ENCODE assay signal across 16 cellular contexts in the genomic region with DNA sequence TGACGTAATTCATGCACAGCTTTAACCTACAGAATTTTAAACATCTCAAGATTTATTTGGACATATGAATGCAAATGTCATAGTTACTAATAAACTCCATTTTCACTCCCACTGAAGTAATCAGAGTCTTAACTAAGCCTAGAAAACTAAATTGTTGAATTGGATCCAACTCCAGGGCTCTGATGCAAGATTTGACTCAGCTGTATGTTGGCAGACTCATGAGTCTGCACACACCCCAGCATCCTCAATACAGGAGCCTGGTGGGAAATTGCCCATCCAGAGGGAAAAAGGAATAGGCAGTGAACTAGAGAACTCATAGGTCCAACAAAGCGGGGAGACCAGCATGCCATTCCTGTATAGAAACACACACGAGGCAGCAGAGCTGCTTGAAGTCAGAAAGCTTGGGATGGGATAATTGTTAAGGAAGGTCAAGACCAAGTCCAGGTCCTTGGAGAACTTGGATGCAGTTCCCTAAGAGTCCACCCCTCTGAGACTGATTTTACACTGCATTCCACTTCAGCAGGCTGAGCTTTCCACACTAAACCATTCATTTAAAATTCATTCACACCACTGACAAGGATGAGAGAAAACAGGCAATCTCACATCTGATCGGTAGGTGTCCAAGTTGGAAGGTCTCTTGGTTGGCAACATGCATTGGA. TPM values are rescaled to one million over a fixed set of nuclear protein-coding genes. Genes with fewer than 3 reads are reported as not detected.
DNase-seq lines count a peak whose midpoint lies in the region; ATAC-seq, FAIRE-seq and TF ChIP-seq lines count a peak whose summit lies in the region.
"Had no signal": no experiment of that assay in that cellular context is flagged by ENCODE, and none has a peak within 500 bp of the region (broad histone marks: within the 10 kb centered on the region; RNA-seq: fewer than 3 reads in every experiment).

No MANE protein-coding gene starts in this region.

- H3K4me1 ChIP-seq in GM23248 (ENCODE audit: insufficient read depth) = peaks cover 15% of the 10 kb centered on the region
- peaks cover 0 to 6% of the 10 kb centered on the region in 2 donors for H3K4me1 ChIP-seq in adrenal gland (replicated peaks in 1 of 2)
- peaks cover 10 to 36% (median 12%) of the 10 kb centered on the region in 3 donors for H3K4me1 ChIP-seq in gastroesophageal sphincter
- H3K4me1 ChIP-seq in gastrocnemius medialis = peaks cover 30 to 55% of the 10 kb centered on the region in 2 donors
- no peaks in the 10 kb centered on the region for H3K4me1 ChIP-seq in pancreas
- H3K4me1 ChIP-seq in neural progenitor cell = peaks cover 19% of the 10 kb centered on the region

- ATAC-seq in gastroesophageal sphincter = peak; percentile 79
- ATAC-seq in gastrocnemius medialis = peak; percentile 86
- no peak for ATAC-seq in GM18505 (IDR thresholded peaks at IDR 0.05; ENCODE audit: unreplicated experiment)
- no peak for ATAC-seq in pancreas
- ATAC-seq: activated CD4-positive, alpha-beta T cell treated with anti-CD3 and anti-CD28 coated beads for 36 hours; mucosa of descending colon had no signal

- H3K4me3 Mint-ChIP-seq in neural progenitor cell = no peak overlapping the region
- H3K4me3 Mint-ChIP-seq: activated CD4-positive, alpha-beta T cell treated with anti-CD3 and anti-CD28 coated beads for 36 hours had no signal

- no peak for TF ChIP-seq CTCF in adrenal gland (IDR thresholded peaks at IDR 0.05)
- no peak for TF ChIP-seq CTCF in gastroesophageal sphincter (IDR thresholded peaks at IDR 0.05)
- no peak for TF ChIP-seq CTCF in gastrocnemius medialis (IDR thresholded peaks at IDR 0.05 in 4 of 5, conservative IDR thresholded peaks at IDR 0.05 in 1 of 5)
- TF ChIP-seq CTCF in pancreas (IDR thresholded peaks at IDR 0.05) = no peak
- TF ChIP-seq CTCF in neural progenitor cell (IDR thresholded peaks at IDR 0.05) = no peak

- H3F3A ChIP-seq in GM23248 (ENCODE audit: insufficient read depth) (peaks cover 34% of the 10 kb centered on the region), neural progenitor cell (ENCODE audit: low read depth) (no peaks in the 10 kb centered on the region)

- H4K20me1 ChIP-seq in GM23248 (ENCODE audit: insufficient read depth) (no peaks in the 10 kb centered on the region), neural progenitor cell (ENCODE audit: low read depth) (peaks cover 3% of the 10 kb centered on the region)

- H3K27me3 ChIP-seq in GM23248 (replicated peaks; ENCODE audit: insufficient read depth) (no peaks in the 10 kb centered on the region), adrenal gland (no peaks in the 10 kb centered on the region), gastroesophageal sphincter (no peaks in the 10 kb centered on the region), gastrocnemius medialis (no peaks in the 10 kb centered on the region), pancreas (no peaks in the 10 kb centered on the region), neural progenitor cell (no peaks in the 10 kb centered on the region)
- H3K27me3 ChIP-seq: tibial artery had no signal

- H3K9me2 ChIP-seq in GM23248 (ENCODE audit: insufficient read depth) = no peaks in the 10 kb centered on the region

- TF ChIP-seq POLR2A in adrenal gland (IDR thresholded peaks at IDR 0.05) (no peak), gastroesophageal sphincter (IDR thresholded peaks at IDR 0.05) (no peak), gastrocnemius medialis (IDR thresholded peaks at IDR 0.05) (no peak), GM18505 (IDR thresholded peaks at IDR 0.05; ENCODE audit: borderline replicate concordance, extremely low read depth, insufficient read depth, insufficient read length) (no peak)

- peaks cover 19% of the 10 kb centered on the region for H3K36me3 Mint-ChIP-seq in neural progenitor cell

- in situ Hi-C loops in GM23248 (cut with MboI) = no loop called here
- in situ Hi-C loops in gastrocnemius medialis (cut with MboI; ENCODE audit: low sequenced_read_pairs in 4 of 4) = no loop called here

- H3K9ac ChIP-seq in GM23248 (no peak overlapping the region), neural progenitor cell (no peak overlapping the region)

- FAIRE-seq in pancreas (lab: Jason Lieb, UNC) = no peak
- FAIRE-seq: endothelial cell of umbilical vein had no signal

- H2AFZ ChIP-seq in GM23248 (no peak overlapping the region), neural progenitor cell (replicated peaks) (no peak overlapping the region)

- H3K4me1 Mint-ChIP-seq in neural progenitor cell = peaks cover 24% of the 10 kb centered on the region
- H3K4me1 Mint-ChIP-seq: activated CD4-positive, alpha-beta T cell treated with anti-CD3 and anti-CD28 coated beads for 36 hours had no signal

- H3K27ac Mint-ChIP-seq in neural progenitor cell = no peak overlapping the region
- H3K27ac Mint-ChIP-seq: activated CD4-positive, alpha-beta T cell treated with anti-CD3 and anti-CD28 coated beads for 36 hours had no signal

- no peaks in the 10 kb centered on the region for H3K27me3 Mint-ChIP-seq in neural progenitor cell (ENCODE audit: insufficient read depth, low read depth)
- H3K27me3 Mint-ChIP-seq: activated CD4-positive, alpha-beta T cell treated with anti-CD3 and anti-CD28 coated beads for 36 hours had no signal

- H3K36me3 ChIP-seq in GM23248 (ENCODE audit: low read depth) = no peaks in the 10 kb centered on the region
- no peaks in the 10 kb centered on the region for H3K36me3 ChIP-seq in adrenal gland (replicated peaks in 1 of 2)
- peaks cover 0 to 15% of the 10 kb centered on the region in 2 donors for H3K36me3 ChIP-seq in gastroesophageal sphincter
- peaks cover 0 to 6% of the 10 kb centered on the region in 2 donors for H3K36me3 ChIP-seq in gastrocnemius medialis
- no peaks in the 10 kb centered on the region for H3K36me3 ChIP-seq in pancreas
- no peaks in the 10 kb centered on the region for H3K36me3 ChIP-seq in neural progenitor cell

- H3K79me2 ChIP-seq in GM23248 (ENCODE audit: insufficient read depth) (peaks cover 40% of the 10 kb centered on the region), neural progenitor cell (ENCODE audit: low read depth) (peaks cover 23% of the 10 kb centered on the region)

- H3K9me3 Mint-ChIP-seq in neural progenitor cell = peaks cover 6% of the 10 kb centered on the region

- H3K4me2 ChIP-seq in GM23248 (ENCODE audit: unreplicated experiment) (peak overlapping the region; percentile 25), neural progenitor cell (no peak overlapping the region)

- H3K27ac ChIP-seq in GM23248 (peak overlapping the region; percentile 33), adrenal gland (no peak overlapping the region), gastroesophageal sphincter (no peak overlapping the region), gastrocnemius medialis (no peak overlapping the region), pancreas (no peak overlapping the region), neural progenitor cell (no peak overlapping the region)

- no peak for TF ChIP-seq EP300 in gastroesophageal sphincter (IDR thresholded peaks at IDR 0.05)

- no peak overlapping the region for H3K4me3 ChIP-seq in GM23248
- H3K4me3 ChIP-seq in adrenal gland = no peak overlapping the region
- no peak overlapping the region for H3K4me3 ChIP-seq in gastroesophageal sphincter
- H3K4me3 ChIP-seq in gastrocnemius medialis = no peak overlapping the region
- no peak overlapping the region for H3K4me3 ChIP-seq in pancreas
- H3K4me3 ChIP-seq in neural progenitor cell = no peak overlapping the region
- H3K4me3 ChIP-seq: mucosa of descending colon, tibial artery had no signal

- 64 to 66% methylated on average over 4 of the region's 4 CpGs for WGBS in GM23248 (ENCODE audit: low coverage in 1 of 2, low lambda C conversion rate in 2 of 2, missing lambda C conversion rate in 2 of 2), 2 experiments
- 78 to 85% (median 82%) methylated on average over 4 of the region's 4 CpGs for WGBS in adrenal gland, 4 donors
- WGBS in gastroesophageal sphincter (ENCODE audit: low coverage in 1 of 2), 2 donors = 51 to 67% methylated on average over 2 to 4 of the region's 4 CpGs
- 60 to 72% methylated on average over 4 of the region's 4 CpGs for WGBS in pancreas, 2 donors

- DNase-seq in GM23248 = peak; percentile 84
- peak in 4 of 7 donors; percentile 24 to 44 (median 28) for DNase-seq in adrenal gland
- peak in 1 of 2 donors; percentile 13 for DNase-seq in gastrocnemius medialis
- DNase-seq in pancreas = no peak
- DNase-seq in MV-4-11 (lab: John Stamatoyannopoulos, UW) = no peak
- no peak for DNase-seq in neural progenitor cell (ENCODE audit: low spot score)
- DNase-seq: activated CD4-positive, alpha-beta T cell treated with anti-CD3 and anti-CD28 coated beads for 36 hours; activated T-cell treated with anti-CD3 and anti-CD28 coated beads, Interleukin-2, amount 50 U/mL, for 48 hours; COR-L47; KBM-7; NCI-H2081 treated with DMSO at 0.1 percent for 48 hours had no signal

- no peaks in the 10 kb centered on the region for H3K9me3 ChIP-seq in GM23248 (ENCODE audit: low read depth)
- no peaks in the 10 kb centered on the region for H3K9me3 ChIP-seq in adrenal gland (replicated peaks in 1 of 3)
- no peaks in the 10 kb centered on the region for H3K9me3 ChIP-seq in gastroesophageal sphincter
- no peaks in the 10 kb centered on the region for H3K9me3 ChIP-seq in gastrocnemius medialis
- no peaks in the 10 kb centered on the region for H3K9me3 ChIP-seq in pancreas
- no peaks in the 10 kb centered on the region for H3K9me3 ChIP-seq in neural progenitor cell (ENCODE audit: low read depth)
- H3K9me3 ChIP-seq: mucosa of descending colon, tibial artery had no signal

- intact Hi-C loops in adrenal gland (cut with DNase I) = no loop called here
- intact Hi-C loops in gastrocnemius medialis (cut with DNase I; ENCODE audit: low total_unique reads) = no loop called here
- intact Hi-C loops in pancreas (cut with DNase I) = no loop called here

RNA-seq across cellular contexts. Expression of a gene that starts 14.5 kb away (rescaled TPM):
- 20.5 and 25.3 TPM in 2 replicates for total RNA-seq in GM23248 (2014; rRNA removed; shearing (Covaris generic))
- polyA plus RNA-seq in GM23248 (2016; fragmentation: Nextera tagmentation; extraction: Ambion mirVana) = 6.1 and 6.8 TPM in 2 replicates
- total RNA-seq in adrenal gland = 10 to 100 TPM; 29.3 to 82.2 (median 47.2) TPM
- 10 to 100 TPM in 1 of 3 donors, 1 to 10 TPM in 2; 5.1 to 24.9 (median 7.3) TPM for polyA plus RNA-seq in adrenal gland
- 100 to 1,000 TPM in 3 of 4 donors, 10 to 100 TPM in 1; 94.0 to 190 (median 117) TPM for total RNA-seq in gastroesophageal sphincter
- 10 to 100 TPM; 38.5 to 83.5 (median 42.6) TPM for total RNA-seq in gastrocnemius medialis
- total RNA-seq in pancreas = 1 to 10 TPM; 1.4 to 5.1 (median 3.0) TPM
- 1 to 10 TPM; 1.2 to 1.9 TPM for polyA plus RNA-seq in pancreas
- 16.1 and 19.3 TPM in 2 replicates for total RNA-seq in neural progenitor cell (ENCODE audit: low replicate concordance)

Comparison
In these comparisons a context has a peak if more than half of its experiments do, and no peak if none do; other contexts are left out.
1. DNase-seq: peak in GM23248 (single experiment) and adrenal gland (4 of 7); none in pancreas (0 of 6), MV-4-11 (single experiment) and neural progenitor cell (single experiment).
2. ATAC-seq: peak in gastroesophageal sphincter (single experiment) and gastrocnemius medialis (2 of 2); none in GM18505 (single experiment) and pancreas (0 of 4).